34 cellular contexts compared by ENCODE assay signal in genomic region chr12:19885987-19886804, GRCh38.
DNase-seq lines count a peak whose midpoint lies in the region; ATAC-seq, FAIRE-seq and TF ChIP-seq lines count a peak whose summit lies in the region.
"Had no signal": no experiment of that assay in that cellular context is flagged by ENCODE, and none has a peak within 500 bp of the region (broad histone marks: within the 10 kb centered on the region; RNA-seq: fewer than 3 reads in every experiment).

No MANE protein-coding gene starts in this region.

- no peak overlapping the region for H3K4ac ChIP-seq in neuronal stem cell (ENCODE audit: low read length)

- H2BK5ac ChIP-seq in neuronal stem cell (ENCODE audit: low read length) = no peak overlapping the region

- no peak for ATAC-seq in stimulated activated naive CD8-positive, alpha-beta T cell treated with anti-CD3 and anti-CD28 coated beads, Interleukin-15, Interleukin-2, amounts not matched to agents 100 U/mL and 50 U/mL, for 24 hours
- no peak for ATAC-seq in activated naive CD8-positive, alpha-beta T cell treated with anti-CD3 and anti-CD28 coated beads, Interleukin-2, amount 50 U/mL, for 24 hours
- ATAC-seq: effector memory CD8-positive, alpha-beta T cell; GM23338 had no signal

- H3K4me1 ChIP-seq in colonic mucosa (no peaks in the 10 kb centered on the region), liver (ENCODE audit: control insufficient read depth in 4 of 4, insufficient read depth in 4 of 4, low read length in 3 of 4) (peaks cover 0 to 13% (median 5%) of the 10 kb centered on the region in 4 donors), neuronal stem cell (ENCODE audit: control insufficient read depth in 2 of 2, insufficient read depth in 1 of 2, low read depth in 1 of 2, low read length in 2 of 2) (peaks cover 0 to 6% of the 10 kb centered on the region in 2 donors)

- no peak overlapping the region for H3K18ac ChIP-seq in neuronal stem cell (ENCODE audit: low read length)

- no peak overlapping the region for H2BK12ac ChIP-seq in neuronal stem cell (ENCODE audit: low read length)

- no peaks in the 10 kb centered on the region for H3K4me1 Mint-ChIP-seq in activated naive CD8-positive, alpha-beta T cell treated with anti-CD3 and anti-CD28 coated beads, Interleukin-2, amount 50 U/mL, for 24 hours
- H3K4me1 Mint-ChIP-seq: B cell, GM23338 had no signal

- no peak overlapping the region for H3K4me3 ChIP-seq in colonic mucosa
- no peak overlapping the region for H3K4me3 ChIP-seq in liver (ENCODE audit: low read depth in 1 of 3, low read length in 3 of 3)
- no peak overlapping the region for H3K4me3 ChIP-seq in neuronal stem cell (ENCODE audit: low read length in 2 of 2)
- H3K4me3 ChIP-seq: GM23338, Peyer's patch, skin epidermis, upper lobe of left lung had no signal

- intact Hi-C loops in colonic mucosa (cut with DNase I) = no loop called here

- DNase-seq in D721Med (ENCODE audit: insufficient read length, low spot score) = no peak
- peak; percentile 37 for DNase-seq in colonic mucosa
- DNase-seq in neuronal stem cell (ENCODE audit: low spot score) = no peak
- DNase-seq in SK-N-DZ (ENCODE audit: low spot score) = no peak
- no peak for DNase-seq in stimulated activated naive CD8-positive, alpha-beta T cell treated with anti-CD3 and anti-CD28 coated beads, Interleukin-15, Interleukin-2, amounts not matched to agents 100 U/mL and 50 U/mL, for 24 hours
- DNase-seq in activated naive CD8-positive, alpha-beta T cell treated with anti-CD3 and anti-CD28 coated beads, Interleukin-2, amount 50 U/mL, for 24 hours = no peak
- no peak for DNase-seq in activated CD4-positive, alpha-beta T cell treated with anti-CD3 and anti-CD28 coated beads, Interleukin-2, amount 50 U/mL, for 4 hours
- DNase-seq: activated CD4-positive, alpha-beta memory T cell treated with anti-CD3 and anti-CD28 coated beads for 36 hours; activated CD8-positive, alpha-beta memory T cell treated with anti-CD3 and anti-CD28 coated beads, Interleukin-2, amount 50 U/mL, for 4 hours; activated naive CD4-positive, alpha-beta T cell treated with anti-CD3 and anti-CD28 coated beads for 36 hours; DMS153; effector memory CD8-positive, alpha-beta T cell; erythroblast; foreskin fibroblast; HFFc6; NCI-H1105 treated with DMSO at 0.1 percent for 48 hours; NCI-H2029; NCI-H69; Peyer's patch; stimulated activated CD4-positive, alpha-beta T cell treated with anti-CD3 and anti-CD28 coated beads, Interleukin-1b, Interleukin-23, amount 100 ng/mL, for 48 hours; stimulated activated CD8-positive, alpha-beta memory T cell treated with anti-CD3 and anti-CD28 coated beads, Interleukin-4, amount 100 ng/mL, for 48 hours; T-helper 1 cell; upper lobe of left lung had no signal

- no peak overlapping the region for H3K4me2 ChIP-seq in neuronal stem cell (ENCODE audit: insufficient read depth, low read length, poor library complexity, severe bottlenecking)
- H3K4me2 ChIP-seq: GM23338 had no signal

- 50% methylated on average over 8 of the region's 8 CpGs for WGBS in liver
- WGBS in neuronal stem cell (ENCODE audit: extremely low coverage in 2 of 2, insufficient read length in 2 of 2, insufficient replicate concordance in 1 of 2), 2 donors = no CpG with 5 or more reads among the region's 8 CpGs

- no peaks in the 10 kb centered on the region for H3K27me3 ChIP-seq in colonic mucosa
- H3K27me3 ChIP-seq in liver (ENCODE audit: control insufficient read depth in 4 of 4, insufficient read depth in 4 of 4, low read length in 3 of 4) = no peaks in the 10 kb centered on the region
- H3K27me3 ChIP-seq in neuronal stem cell (ENCODE audit: control insufficient read depth in 3 of 3, insufficient read depth in 3 of 3, low read depth in 1 of 3, low read length in 3 of 3) = no peaks in the 10 kb centered on the region
- H3K27me3 ChIP-seq: neutrophil, Peyer's patch, upper lobe of left lung had no signal

- no peak overlapping the region for H3K23ac ChIP-seq in neuronal stem cell (ENCODE audit: low read depth, low read length, poor library complexity)

- H3K9ac ChIP-seq in colonic mucosa (ENCODE audit: low read depth in 2 of 2, low read length in 2 of 2) = no peak overlapping the region
- H3K9ac ChIP-seq in liver (ENCODE audit: low read depth in 1 of 2, low read length in 2 of 2) = no peak overlapping the region
- no peak overlapping the region for H3K9ac ChIP-seq in neuronal stem cell (ENCODE audit: low read depth, low read length, poor library complexity)

- FAIRE-seq in D721Med (lab: Jason Lieb, UNC) = peak; percentile 29
- FAIRE-seq: colon, GM12892, TTC549 had no signal

- H3K27ac Mint-ChIP-seq in activated naive CD8-positive, alpha-beta T cell treated with anti-CD3 and anti-CD28 coated beads, Interleukin-2, amount 50 U/mL, for 24 hours = no peak overlapping the region
- H3K27ac Mint-ChIP-seq: activated CD4-positive, alpha-beta memory T cell treated with anti-CD3 and anti-CD28 coated beads for 36 hours; activated naive CD4-positive, alpha-beta T cell treated with anti-CD3 and anti-CD28 coated beads for 36 hours; activated T-helper 1 cell treated with anti-CD3 and anti-CD28 coated beads, Interleukin-12 subunit alpha, Interleukin-12 subunit beta, Interleukin-2, Interleukin-4 antibody, amounts not matched to agents 30 ng/mL and 10 ng/mL and 1 ng/mL, durations not matched to agents 14 hours and 24 hours and 36 hours; B cell; effector memory CD8-positive, alpha-beta T cell; GM23338; HFFc6; progenitor cell of endocrine pancreas had no signal

- no peak overlapping the region for H3K14ac ChIP-seq in neuronal stem cell (ENCODE audit: low read length)

- H2BK120ac ChIP-seq in neuronal stem cell (ENCODE audit: low read depth, low read length) = no peak overlapping the region

- no peak overlapping the region for H4K8ac ChIP-seq in neuronal stem cell (ENCODE audit: low read depth, low read length)

- no peaks in the 10 kb centered on the region for H3K36me3 ChIP-seq in colonic mucosa
- no peaks in the 10 kb centered on the region for H3K36me3 ChIP-seq in liver (ENCODE audit: control insufficient read depth in 4 of 4, insufficient read depth in 3 of 4, low read depth in 1 of 4, low read length in 3 of 4)
- no peaks in the 10 kb centered on the region for H3K36me3 ChIP-seq in neuronal stem cell (replicated peaks in 1 of 2; ENCODE audit: control insufficient read depth in 2 of 2, insufficient read depth in 2 of 2, low read length in 2 of 2)
- H3K36me3 ChIP-seq: neutrophil, Peyer's patch, upper lobe of left lung had no signal

- no peaks in the 10 kb centered on the region for H3K9me3 ChIP-seq in colonic mucosa
- H3K9me3 ChIP-seq in liver (ENCODE audit: control insufficient read depth in 4 of 4, low read length in 3 of 4) = no peaks in the 10 kb centered on the region
- H3K9me3 ChIP-seq in neuronal stem cell (replicated peaks in 1 of 2; ENCODE audit: control insufficient read depth in 2 of 2, insufficient read depth in 1 of 2, low read depth in 1 of 2, low read length in 2 of 2) = peaks cover 0 to 16% of the 10 kb centered on the region in 2 donors
- H3K9me3 ChIP-seq: neutrophil, Peyer's patch, upper lobe of left lung had no signal

- TF ChIP-seq CTCF in D721Med (IDR thresholded peaks at IDR 0.05; ENCODE audit: insufficient read depth, missing control alignments) (no peak), colonic mucosa (IDR thresholded peaks at IDR 0.05) (no peak), liver (IDR thresholded peaks at IDR 0.05; ENCODE audit: low read depth, low read length, missing input control) (no peak)

- H3K36me3 Mint-ChIP-seq in activated naive CD8-positive, alpha-beta T cell treated with anti-CD3 and anti-CD28 coated beads, Interleukin-2, amount 50 U/mL, for 24 hours (ENCODE audit: low read depth) = no peaks in the 10 kb centered on the region
- H3K36me3 Mint-ChIP-seq: activated CD4-positive, alpha-beta memory T cell treated with anti-CD3 and anti-CD28 coated beads for 36 hours had no signal

- H2AK5ac ChIP-seq in neuronal stem cell (ENCODE audit: low read depth, low read length) = no peak overlapping the region

- H2BK15ac ChIP-seq in neuronal stem cell (ENCODE audit: low read length) = no peak overlapping the region

- peak in 1 of 2 donors; percentile 53 for TF ChIP-seq RAD21 in liver (IDR thresholded peaks at IDR 0.05)

- H2AFZ ChIP-seq in neuronal stem cell (ENCODE audit: low read length) = peak overlapping the region; percentile 56

- no peak overlapping the region for H3K4me3 Mint-ChIP-seq in activated naive CD8-positive, alpha-beta T cell treated with anti-CD3 and anti-CD28 coated beads, Interleukin-2, amount 50 U/mL, for 24 hours
- H3K4me3 Mint-ChIP-seq: activated CD4-positive, alpha-beta memory T cell treated with anti-CD3 and anti-CD28 coated beads for 36 hours; activated naive CD4-positive, alpha-beta T cell treated with anti-CD3 and anti-CD28 coated beads for 36 hours; activated T-helper 1 cell treated with anti-CD3 and anti-CD28 coated beads, Interleukin-12 subunit alpha, Interleukin-12 subunit beta, Interleukin-2, Interleukin-4 antibody, amounts not matched to agents 30 ng/mL and 10 ng/mL and 1 ng/mL, durations not matched to agents 14 hours and 24 hours and 36 hours; B cell; effector memory CD8-positive, alpha-beta T cell; GM23338; HFFc6 had no signal

- H3K27me3 Mint-ChIP-seq in activated naive CD8-positive, alpha-beta T cell treated with anti-CD3 and anti-CD28 coated beads, Interleukin-2, amount 50 U/mL, for 24 hours = no peaks in the 10 kb centered on the region
- H3K27me3 Mint-ChIP-seq: activated CD4-positive, alpha-beta memory T cell treated with anti-CD3 and anti-CD28 coated beads for 36 hours; B cell; effector memory CD8-positive, alpha-beta T cell; progenitor cell of endocrine pancreas had no signal

- peaks cover 4% of the 10 kb centered on the region for H3K9me3 Mint-ChIP-seq in activated naive CD8-positive, alpha-beta T cell treated with anti-CD3 and anti-CD28 coated beads, Interleukin-2, amount 50 U/mL, for 24 hours
- H3K9me3 Mint-ChIP-seq: activated CD4-positive, alpha-beta memory T cell treated with anti-CD3 and anti-CD28 coated beads for 36 hours; activated T-helper 1 cell treated with anti-CD3 and anti-CD28 coated beads, Interleukin-12 subunit alpha, Interleukin-12 subunit beta, Interleukin-2, Interleukin-4 antibody, amounts not matched to agents 30 ng/mL and 10 ng/mL and 1 ng/mL, durations not matched to agents 14 hours and 24 hours and 36 hours; effector memory CD8-positive, alpha-beta T cell; HFFc6 had no signal

- H3K79me1 ChIP-seq in neuronal stem cell (ENCODE audit: low read depth, low read length) = no peaks in the 10 kb centered on the region

- H3K27ac ChIP-seq in colonic mucosa = peak overlapping the region; percentile 28
- peak overlapping the region; percentile 49 to 76 for H3K27ac ChIP-seq in liver (ENCODE audit: low read depth in 1 of 2, low read length in 2 of 2)
- no peak overlapping the region for H3K27ac ChIP-seq in neuronal stem cell (replicated peaks; ENCODE audit: low read length)
- H3K27ac ChIP-seq: HL-60, neutrophil had no signal

- no peak overlapping the region for H4K91ac ChIP-seq in neuronal stem cell (ENCODE audit: low read depth, low read length, poor library complexity)

TF ChIP-seq in liver, 16 proteins besides CTCF, POLR2A, EP300 and RAD21 (continues in another document):
- TF ChIP-seq FOXA2 (IDR thresholded peaks at IDR 0.05) (peak; percentile 55), YY1 (IDR thresholded peaks at IDR 0.05) (peak; percentile 34), RXRA (IDR thresholded peaks at IDR 0.05) (peak; percentile 68 to 78), JUND (IDR thresholded peaks at IDR 0.05) (peak; percentile 50 to 80), TAF1 (conservative IDR thresholded peaks at IDR 0.05) (no peak), SP1 (IDR thresholded peaks at IDR 0.05) (peak; percentile 95)
